In genomic region chr1:234322979-234323378, GRCh38 we compare ENCODE assay signal across 8 cellular contexts. TPM values are rescaled to one million over a fixed set of nuclear protein-coding genes. Genes with fewer than 3 reads are reported as not detected.
DNase-seq lines count a peak whose midpoint lies in the region; ATAC-seq and TF ChIP-seq lines count a peak whose summit lies in the region.

No MANE protein-coding gene starts in this region.

- H3K4me1 ChIP-seq in DOHH2 (ENCODE audit: control insufficient read depth, low read length) (peaks cover 7% of the 10 kb centered on the region), psoas muscle (no peaks in the 10 kb centered on the region)

- 52 to 60% (median 55%) methylated on average over 13 of the region's 13 CpGs for WGBS in psoas muscle, 3 donors

- no peaks in the 10 kb centered on the region for H3K9me3 ChIP-seq in DOHH2 (ENCODE audit: control insufficient read depth, insufficient read depth, low read length)
- no peaks in the 10 kb centered on the region for H3K9me3 ChIP-seq in psoas muscle

- intact Hi-C loops in psoas muscle (cut with DNase I) = no loop called here

- H3K79me2 ChIP-seq in DOHH2 (ENCODE audit: control insufficient read depth, low read length) = no peaks in the 10 kb centered on the region

- no peaks in the 10 kb centered on the region for H3K27me3 ChIP-seq in DOHH2 (ENCODE audit: control insufficient read depth, low read length)
- peaks cover 0 to 20% (median 0%) of the 10 kb centered on the region in 3 donors for H3K27me3 ChIP-seq in psoas muscle (ENCODE audit: insufficient read depth in 3 of 3, low read length in 2 of 3)

- ATAC-seq in GM21360 (IDR thresholded peaks at IDR 0.05; ENCODE audit: unreplicated experiment) (no peak), HG03571 (IDR thresholded peaks at IDR 0.05; ENCODE audit: unreplicated experiment) (no peak), psoas muscle (no peak)

- TF ChIP-seq CTCF in DOHH2 (IDR thresholded peaks at IDR 0.05; ENCODE audit: low read depth, low read length, poor library complexity, severe bottlenecking) (peak; percentile 80), retinal pigment epithelial cell (conservative IDR thresholded peaks at IDR 0.05; ENCODE audit: low read depth, low read length) (peak; percentile 44), psoas muscle (IDR thresholded peaks at IDR 0.05) (no peak)

- DNase-seq in HT1080 (ENCODE audit: low read depth) = peak; percentile 25
- DNase-seq in T-helper 2 cell = peak in 3 of 5 experiments; percentile 44 to 70 (median 44)
- DNase-seq in ecto neural progenitor cell (ENCODE audit: low spot score) = peak; percentile 75
- DNase-seq in retinal pigment epithelial cell (ENCODE audit: low read depth) = no peak
- no peak for DNase-seq in psoas muscle

- no peak overlapping the region for H3K27ac ChIP-seq in DOHH2 (ENCODE audit: low read depth, low read length)
- no peak overlapping the region for H3K27ac ChIP-seq in psoas muscle

- H3K4me3 ChIP-seq in DOHH2 (ENCODE audit: low read length) (no peak overlapping the region), retinal pigment epithelial cell (ENCODE audit: low read length) (no peak overlapping the region), psoas muscle (no peak overlapping the region)

- no peaks in the 10 kb centered on the region for H4K20me1 ChIP-seq in DOHH2 (ENCODE audit: control insufficient read depth, insufficient read depth, low read depth, low read length)

- no peaks in the 10 kb centered on the region for H3F3A ChIP-seq in DOHH2 (ENCODE audit: control insufficient read depth, insufficient read depth)

- H3K4me2 ChIP-seq in DOHH2 (ENCODE audit: low read length) = no peak overlapping the region

- H3K36me3 ChIP-seq in DOHH2 (ENCODE audit: control insufficient read depth, low read length) (no peaks in the 10 kb centered on the region), psoas muscle (ENCODE audit: insufficient read depth in 1 of 2, low read depth in 1 of 2) (no peaks in the 10 kb centered on the region)

- H3K9me2 ChIP-seq in DOHH2 (replicated peaks; ENCODE audit: control insufficient read depth, low read length) = no peaks in the 10 kb centered on the region

RNA-seq across cellular contexts. Expression of gene COA6, which starts 50.3 kb away (rescaled TPM):
- total RNA-seq in HT1080 (2014; rRNA removed; shearing (Covaris generic)) = 88.6 and 101 TPM in 2 replicates
- 88.0 and 96.0 TPM in 2 replicates for polyA plus RNA-seq in HT1080 (2015; cell fraction: cytosol; rRNA removed)
- 33.5 and 44.7 TPM in 2 replicates for polyA plus RNA-seq in HT1080 (2015; cell fraction: nucleus; rRNA removed)
- total RNA-seq in psoas muscle = 10 to 100 TPM; 52.0 to 73.6 (median 60.1) TPM
- 100 to 1,000 TPM; 185 to 268 (median 260) TPM for polyA plus RNA-seq in psoas muscle

Comparison
In these comparisons a context has a peak if more than half of its experiments do, and no peak if none do; other contexts are left out.
1. DNase-seq: peak in HT1080 (single experiment), T-helper 2 cell (3 of 5) and ecto neural progenitor cell (single experiment); none in retinal pigment epithelial cell (single experiment) and psoas muscle (0 of 2).